13 cellular contexts compared by ENCODE assay signal in genomic region chr18:45993441-45993840, GRCh38. TPM values are rescaled to one million over a fixed set of nuclear protein-coding genes. Genes with fewer than 3 reads are reported as not detected.
A peak's percentile ranks its signal among the peaks of the same experiment; 100 is the strongest.
DNase-seq lines count a peak whose midpoint lies in the region; ATAC-seq and TF ChIP-seq lines count a peak whose summit lies in the region.
"Had no signal": no experiment of that assay in that cellular context is flagged by ENCODE, and none has a peak within 500 bp of the region (broad histone marks: within the 10 kb centered on the region; RNA-seq: fewer than 3 reads in every experiment).

No MANE protein-coding gene starts in this region.

- POLR2A ChIA-PET in PC-9 (lab: Charles Lee; ENCODE audit: unreplicated experiment): no interaction called here

- TF ChIP-seq CTCF in PC-9 (conservative IDR thresholded peaks at IDR 0.05) (no peak), GM20000 (IDR thresholded peaks at IDR 0.05; ENCODE audit: extremely low read depth, missing control alignments) (no peak)

- no CpG with 5 or more reads among the region's 4 CpGs for WGBS in trophoblast cell (ENCODE audit: extremely low coverage, insufficient coverage, insufficient read length)

- no peak overlapping the region for H2BK5ac ChIP-seq in trophoblast cell (ENCODE audit: low read depth, low read length, poor library complexity)

- no peak overlapping the region for H2BK120ac ChIP-seq in trophoblast cell (ENCODE audit: insufficient read depth, low read length, poor library complexity)

- no peak overlapping the region; the same call in 1 of the 2 replicates for H3K27ac ChIP-seq in PC-9
- no peak overlapping the region for H3K27ac ChIP-seq in trophoblast cell (ENCODE audit: low read depth, low read length)
- H3K27ac ChIP-seq: esophagus squamous epithelium had no signal

- no peak overlapping the region for H3K18ac ChIP-seq in trophoblast cell (ENCODE audit: low read length)

- DNase-seq in ELR (ENCODE audit: low read depth) (peak; percentile 89), PC-9 (peak in 1 of 2 experiments; percentile 96), epidermal melanocyte (ENCODE audit: insufficient read length, low spot score) (peak; percentile 20), trophoblast cell (peak; percentile 51 to 86), GM20000 (ENCODE audit: low spot score) (no peak)
- no peak for DNase-seq in stimulated activated naive CD4-positive, alpha-beta T cell treated with Interleukin-2 at 50 U/mL for 16 hours (lab: John Stamatoyannopoulos, UW)
- no peak for DNase-seq in effector CD8-positive, alpha-beta T cell (lab: John Stamatoyannopoulos, UW)
- DNase-seq: aorta; DMS79; esophagus squamous epithelium; NCI-H2081 treated with DMSO at 0.1 percent for 48 hours; stimulated activated naive B cell treated with anti-CD40 and anti-IgM and Interleukin-4, amounts not matched to agents 10 μg/mL and 1 μg/mL and 100 μg/mL, for 72 hours had no signal

- no TSS peak for BruUV-seq in PC-9 (replicated peaks; lab: Mats Ljungman, UMichigan)

- no peak overlapping the region for H4K91ac ChIP-seq in trophoblast cell (ENCODE audit: low read depth, low read length)

- intact Hi-C loops in PC-9 (cut with micrococcal nuclease; ENCODE audit: unreplicated experiment): no loop called here

- H3K4ac ChIP-seq in trophoblast cell (ENCODE audit: low read depth, low read length): no peak overlapping the region

- no peak overlapping the region for H2AK5ac ChIP-seq in trophoblast cell (ENCODE audit: low read length)

- no peak overlapping the region for H3K23ac ChIP-seq in trophoblast cell (ENCODE audit: low read length)

- no peaks in the 10 kb centered on the region for H3K79me1 ChIP-seq in trophoblast cell (ENCODE audit: low read length)

- no peaks in the 10 kb centered on the region for H3K36me3 ChIP-seq in PC-9 (ENCODE audit: low read depth)
- peaks cover 16 to 34% of the 10 kb centered on the region in 2 experiments for H3K36me3 ChIP-seq in trophoblast cell (ENCODE audit: control insufficient read depth in 1 of 2, insufficient read depth in 2 of 2, low read length in 2 of 2)

- no peak overlapping the region for H2BK12ac ChIP-seq in trophoblast cell (ENCODE audit: low read length)

- no peak overlapping the region for H3K4me3 ChIP-seq in PC-9
- H3K4me3 ChIP-seq in trophoblast cell (ENCODE audit: low read depth, low read length): no peak overlapping the region
- H3K4me3 ChIP-seq: esophagus squamous epithelium had no signal

- H3K9me3 ChIP-seq in PC-9 (ENCODE audit: insufficient read depth, low read depth) (no peaks in the 10 kb centered on the region), trophoblast cell (ENCODE audit: insufficient read depth, low read depth, low read length) (no peaks in the 10 kb centered on the region)
- H3K9me3 ChIP-seq: esophagus squamous epithelium had no signal

- no peak for ATAC-seq in GM19023 (IDR thresholded peaks at IDR 0.05; ENCODE audit: unreplicated experiment)
- ATAC-seq: stimulated activated naive B cell treated with anti-CD40 and anti-IgM and Interleukin-4, amounts not matched to agents 10 μg/mL and 1 μg/mL and 100 μg/mL, for 72 hours had no signal

- no peak overlapping the region for H4K8ac ChIP-seq in trophoblast cell (ENCODE audit: low read depth, low read length)

- peaks cover 15% of the 10 kb centered on the region; the same call in 1 of the 2 replicates for H3F3A ChIP-seq in PC-9 (ENCODE audit: insufficient read depth, low read depth)

- peak overlapping the region; percentile 10; the same call in 1 of the 2 replicates for H3K4me2 ChIP-seq in PC-9
- H3K4me2 ChIP-seq in trophoblast cell (ENCODE audit: low read length): no peak overlapping the region

- H3K27me3 ChIP-seq in PC-9 (ENCODE audit: insufficient read depth, low read depth) (no peaks in the 10 kb centered on the region), trophoblast cell (ENCODE audit: insufficient read depth, low read length) (no peaks in the 10 kb centered on the region)
- H3K27me3 ChIP-seq: esophagus squamous epithelium had no signal

- no peak overlapping the region for H3K9ac ChIP-seq in trophoblast cell (ENCODE audit: low read length)

- no peaks in the 10 kb centered on the region for H4K20me1 ChIP-seq in PC-9 (ENCODE audit: insufficient read depth)

- peaks cover 16% of the 10 kb centered on the region for H3K4me1 ChIP-seq in PC-9 (replicated peaks; ENCODE audit: insufficient read depth)
- no peaks in the 10 kb centered on the region for H3K4me1 ChIP-seq in trophoblast cell (ENCODE audit: control insufficient read depth in 1 of 2, insufficient read depth in 2 of 2, low read length in 2 of 2)
- H3K4me1 ChIP-seq: esophagus squamous epithelium had no signal

- H3K79me2 ChIP-seq in PC-9 (ENCODE audit: low read depth): no peaks in the 10 kb centered on the region
- H3K79me2 ChIP-seq in trophoblast cell (ENCODE audit: control insufficient read depth, insufficient read depth, low read length, poor library complexity): no peaks in the 10 kb centered on the region

- H2AFZ ChIP-seq in PC-9: no peak overlapping the region
- no peak overlapping the region for H2AFZ ChIP-seq in trophoblast cell (ENCODE audit: insufficient read depth, low read length, poor library complexity)

- CTCF ChIA-PET in PC-9 (lab: Charles Lee): no interaction called here

- H3K9me2 ChIP-seq in PC-9 (ENCODE audit: insufficient read depth): no peaks in the 10 kb centered on the region

- no peak overlapping the region for H3K14ac ChIP-seq in trophoblast cell (ENCODE audit: low read length)

- H4K12ac ChIP-seq in trophoblast cell (ENCODE audit: low read depth, low read length): no peak overlapping the region

RNA-seq across cellular contexts. Expression of gene EPG5, which starts 26.3 kb away (rescaled TPM):
- 16.7 and 19.5 TPM in 2 replicates for total RNA-seq in PC-9 (2021)
- 6.3 and 7.3 TPM in 2 replicates for polyA plus RNA-seq in trophoblast cell (2013)

Comparison
In these comparisons a context has a peak if more than half of its experiments do, and no peak if none do; other contexts are left out.
1. DNase-seq: peak in ELR (single experiment), epidermal melanocyte (single experiment) and trophoblast cell (2 of 2); none in GM20000 (single experiment), stimulated activated naive CD4-positive, alpha-beta T cell treated with Interleukin-2 at 50 U/mL for 16 hours (single experiment) and effector CD8-positive, alpha-beta T cell (single experiment).